Comparison of ENCODE assay signal across 8 cellular contexts in the genomic region with DNA sequence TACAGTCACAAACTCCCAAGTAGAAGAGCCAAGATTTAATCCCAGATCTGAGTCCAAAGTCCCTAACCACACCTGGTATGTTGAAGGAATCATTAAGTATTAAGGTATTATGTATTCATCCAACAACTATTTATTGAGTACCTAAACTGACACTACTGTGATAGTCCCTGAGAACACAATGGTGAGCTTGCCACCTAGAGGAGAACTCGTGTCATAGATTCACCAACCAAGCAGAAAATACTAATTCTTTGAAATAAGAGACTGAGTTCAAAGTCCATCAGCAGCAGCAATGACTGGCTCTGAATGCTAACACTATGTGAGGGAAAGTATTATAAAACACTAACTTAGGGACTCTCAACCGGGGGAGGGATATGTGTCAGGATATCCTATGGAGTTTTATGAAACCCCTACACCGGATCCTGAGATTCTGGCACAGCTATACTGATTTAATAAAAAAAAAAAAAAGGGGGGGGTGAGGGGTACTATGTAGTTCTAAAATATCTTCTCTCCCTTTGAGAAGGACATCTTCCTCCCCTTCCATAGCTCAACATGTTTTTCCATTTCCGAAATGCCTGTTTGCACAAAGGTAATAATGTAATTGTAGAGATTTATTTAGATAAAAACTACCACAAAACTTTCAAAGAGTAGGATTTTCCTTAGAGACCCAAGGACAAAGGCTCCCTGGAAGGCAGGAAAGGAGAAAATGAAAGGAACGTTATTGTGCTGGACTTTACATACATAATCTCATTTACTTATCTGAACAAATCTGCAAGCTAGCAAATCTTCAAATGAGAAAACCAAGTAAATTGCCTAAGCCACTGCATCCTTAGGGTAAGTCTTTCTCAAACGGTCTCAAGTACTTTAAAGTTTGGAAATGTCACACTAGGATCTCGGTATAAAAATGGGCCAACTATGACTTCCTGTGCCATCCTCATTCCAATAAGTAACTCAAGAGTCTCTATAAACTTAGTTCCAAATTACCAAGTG. TPM values are rescaled to one million over a fixed set of nuclear protein-coding genes. Genes with fewer than 3 reads are reported as not detected.
DNase-seq lines count a peak whose midpoint lies in the region; ATAC-seq lines count a peak whose summit lies in the region.

No MANE protein-coding gene starts in this region.

- H2BK120ac ChIP-seq in mesendoderm (ENCODE audit: low read depth, low read length), result no peak overlapping the region

- ATAC-seq in GM19455 (IDR thresholded peaks at IDR 0.05; ENCODE audit: unreplicated experiment) (peak; percentile 42), GM21528 (IDR thresholded peaks at IDR 0.05; ENCODE audit: low FRiP score, unreplicated experiment) (no peak)

- H3K79me1 ChIP-seq in mesendoderm (ENCODE audit: low read length), result peaks cover 17% of the 10 kb centered on the region

- peaks cover 41% of the 10 kb centered on the region for H3K79me2 ChIP-seq in mesendoderm (ENCODE audit: control insufficient read depth, insufficient read depth, low read length)

- H4K8ac ChIP-seq in mesendoderm (ENCODE audit: low read depth, low read length), result no peak overlapping the region

- in situ Hi-C loops in KBM-7 (cut with MboI; ENCODE audit: low pct_unique_long_range_greater_than_20kb, low sequenced_read_pairs), result no loop called here

- DNase-seq in EL (peak; percentile 64), KBM-7 (peak; percentile 68), SK-N-DZ (ENCODE audit: low spot score) (peak; percentile 51), dedifferentiated amniotic fluid mesenchymal stem cell (ENCODE audit: extremely low spot score) (peak; percentile 55), mesendoderm (peak; percentile 73)

- H3K4me2 ChIP-seq in mesendoderm (ENCODE audit: low read length), result peak overlapping the region; percentile 53

- no peak overlapping the region for H4K5ac ChIP-seq in mesendoderm (ENCODE audit: low read length)

- H3K4me3 ChIP-seq in mesendoderm (ENCODE audit: low read length), result peak overlapping the region; percentile 76
- peak overlapping the region; percentile 83 for H3K4me3 ChIP-seq in urinary bladder (ENCODE audit: low read depth, low read length)

- H3K27me3 ChIP-seq in mesendoderm (ENCODE audit: insufficient read depth, low read length, poor library complexity), result no peaks in the 10 kb centered on the region

- no peak overlapping the region for H2BK15ac ChIP-seq in mesendoderm (replicated peaks; ENCODE audit: low read depth)

- no peak overlapping the region for H3K23ac ChIP-seq in mesendoderm (ENCODE audit: low read length)

- H3K27ac ChIP-seq in mesendoderm (ENCODE audit: low read depth, low read length) (no peak overlapping the region), urinary bladder (ENCODE audit: low read depth) (no peak overlapping the region)

- no peak overlapping the region for H2AK5ac ChIP-seq in mesendoderm (ENCODE audit: low read length)

- no CpG with 5 or more reads among the region's 7 CpGs for WGBS in mesendoderm (ENCODE audit: extremely low coverage, insufficient coverage, low lambda C conversion rate)
- WGBS in urinary bladder, result 27% methylated on average over 7 of the region's 7 CpGs

- H3K18ac ChIP-seq in mesendoderm (ENCODE audit: low read length), result no peak overlapping the region

- no peaks in the 10 kb centered on the region for H3K36me3 ChIP-seq in mesendoderm (ENCODE audit: control insufficient read depth, insufficient read depth, low read length)
- H3K36me3 ChIP-seq in urinary bladder (ENCODE audit: insufficient read depth), result no peaks in the 10 kb centered on the region

- H2BK5ac ChIP-seq in mesendoderm (ENCODE audit: low read length), result no peak overlapping the region

- H3K56ac ChIP-seq in mesendoderm (ENCODE audit: low read length), result peak overlapping the region; percentile 91

- peak overlapping the region; percentile 89 for H3K9ac ChIP-seq in mesendoderm (ENCODE audit: low read length)

- H3K4me1 ChIP-seq in mesendoderm (ENCODE audit: control insufficient read depth, low read depth, low read length) (peaks cover 11% of the 10 kb centered on the region), urinary bladder (ENCODE audit: insufficient read depth) (peaks cover 6% of the 10 kb centered on the region)

- H3K4ac ChIP-seq in mesendoderm (ENCODE audit: low read depth, low read length), result no peak overlapping the region

RNA-seq across cellular contexts. Expression of a gene that starts 1.5 kb away (rescaled TPM):
- polyA plus RNA-seq in SK-N-DZ (2014; cell fraction: cytosol; rRNA removed), result 58.7 and 70.0 TPM in 2 replicates
- 28.8 and 29.9 TPM in 2 replicates for polyA plus RNA-seq in SK-N-DZ (2014; cell fraction: nucleus; rRNA removed)
- 58.2 TPM for polyA plus RNA-seq in mesendoderm (2013, experiment 1 of 2)
- polyA plus RNA-seq in mesendoderm (2013, experiment 2 of 2), result 58.6 TPM
- 258 TPM for total RNA-seq in urinary bladder
- polyA plus RNA-seq in urinary bladder, result 94.8 TPM

RNA-seq across cellular contexts. Expression of a gene that starts 17.2 kb away (rescaled TPM):
- polyA plus RNA-seq in SK-N-DZ (2014; cell fraction: cytosol; rRNA removed), result not detected in 2 replicates
- not detected in 2 replicates for polyA plus RNA-seq in SK-N-DZ (2014; cell fraction: nucleus; rRNA removed)
- 0.18 TPM for polyA plus RNA-seq in mesendoderm (2013, experiment 1 of 2)
- polyA plus RNA-seq in mesendoderm (2013, experiment 2 of 2), result not detected
- not detected for total RNA-seq in urinary bladder
- 1.1 TPM for polyA plus RNA-seq in urinary bladder

RNA-seq across cellular contexts. Expression of a gene that starts 56.6 kb away (rescaled TPM):
- polyA plus RNA-seq in SK-N-DZ (2014; cell fraction: cytosol; rRNA removed), result 118 and 145 TPM in 2 replicates
- polyA plus RNA-seq in SK-N-DZ (2014; cell fraction: nucleus; rRNA removed), result 58.1 and 79.4 TPM in 2 replicates
- 139 TPM for polyA plus RNA-seq in mesendoderm (2013, experiment 1 of 2)
- polyA plus RNA-seq in mesendoderm (2013, experiment 2 of 2), result 140 TPM
- 36.3 TPM for total RNA-seq in urinary bladder
- polyA plus RNA-seq in urinary bladder, result 46.7 TPM
